8 cellular contexts compared by ENCODE assay signal in genomic region chr21:44872568-44873355, GRCh38. TPM values are rescaled to one million over a fixed set of nuclear protein-coding genes. Genes with fewer than 3 reads are reported as not detected.
DNase-seq lines count a peak whose midpoint lies in the region; ATAC-seq and TF ChIP-seq lines count a peak whose summit lies in the region.

No MANE protein-coding gene starts in this region.

- CTCF ChIA-PET in A673 (lab: Charles Lee), result interaction anchor here (0.6 to 1.5 kb wide), 2 partner anchors 296 to 362 kb away, joined by 3 read pairs; no protein-coding TSS in a partner anchor

- no peaks in the 10 kb centered on the region for H3K9me3 Mint-ChIP-seq in endodermal cell

- no peak for DNase-seq in A673 (ENCODE audit: low spot score)
- peak; percentile 34 to 62 for DNase-seq in SJSA1 (ENCODE audit: low read depth in 1 of 2, low spot score in 2 of 2)
- peak; percentile 70 for DNase-seq in endodermal cell
- DNase-seq in cerebellar nuclear complex (lab: John Stamatoyannopoulos, UW), result no peak

- H3K27ac ChIP-seq in A673 (ENCODE audit: low read depth, low read length, poor library complexity, severe bottlenecking) (peak overlapping the region; percentile 88), SJSA1 (peak overlapping the region; percentile 42), endodermal cell (ENCODE audit: low read depth, low read length) (peak overlapping the region; percentile 82), mesodermal cell (ENCODE audit: low read depth, low read length, severe bottlenecking) (peak overlapping the region; percentile 97), urinary bladder (ENCODE audit: low read depth) (peak overlapping the region; percentile 84)

- H3K4me1 Mint-ChIP-seq in endodermal cell, result peaks cover 40% of the 10 kb centered on the region

- H3K27me3 ChIP-seq in A673 (replicated peaks; ENCODE audit: insufficient read depth, low read depth, low read length, poor library complexity) (no peaks in the 10 kb centered on the region), SJSA1 (replicated peaks) (no peaks in the 10 kb centered on the region), endodermal cell (ENCODE audit: control insufficient read depth, insufficient read depth, low read length, poor library complexity, severe bottlenecking) (peaks cover 24% of the 10 kb centered on the region)

- ATAC-seq in GM18505 (IDR thresholded peaks at IDR 0.05; ENCODE audit: unreplicated experiment), result peak; percentile 1
- ATAC-seq in GM18868 (IDR thresholded peaks at IDR 0.05; ENCODE audit: unreplicated experiment), result no peak

- peaks cover 48% of the 10 kb centered on the region for H3K4me1 ChIP-seq in A673 (ENCODE audit: insufficient read depth, low read length, poor library complexity, severe bottlenecking)
- H3K4me1 ChIP-seq in SJSA1 (replicated peaks), result peaks cover 65% of the 10 kb centered on the region
- H3K4me1 ChIP-seq in endodermal cell (ENCODE audit: control insufficient read depth, insufficient read depth, low read length), result peaks cover 23% of the 10 kb centered on the region
- peaks cover 32% of the 10 kb centered on the region for H3K4me1 ChIP-seq in mesodermal cell (ENCODE audit: control insufficient read depth, insufficient read depth, low read length, poor library complexity, severe bottlenecking)
- peaks cover 2% of the 10 kb centered on the region for H3K4me1 ChIP-seq in urinary bladder (ENCODE audit: insufficient read depth)

- H3K9me3 ChIP-seq in A673 (ENCODE audit: low read depth, low read length, poor library complexity, severe bottlenecking), result no peaks in the 10 kb centered on the region
- H3K9me3 ChIP-seq in SJSA1 (replicated peaks), result no peaks in the 10 kb centered on the region
- H3K9me3 ChIP-seq in endodermal cell (ENCODE audit: control insufficient read depth, low read length), result no peaks in the 10 kb centered on the region
- H3K9me3 ChIP-seq in mesodermal cell (ENCODE audit: control insufficient read depth, low read length), result no peaks in the 10 kb centered on the region

- peaks cover 4% of the 10 kb centered on the region for H3K36me3 Mint-ChIP-seq in endodermal cell (ENCODE audit: low read depth)

- H3K9ac ChIP-seq in endodermal cell (ENCODE audit: extremely low read depth, low read length, poor library complexity, severe bottlenecking), result peak overlapping the region; percentile 88

- TF ChIP-seq POLR2A in GM18505 (IDR thresholded peaks at IDR 0.05; ENCODE audit: borderline replicate concordance, extremely low read depth, insufficient read depth, insufficient read length), result no peak

- POLR2A ChIA-PET in A673 (lab: Charles Lee; ENCODE audit: low non-redundant PET), result interaction anchor here (1.0 kb wide), 1 partner anchor 59 kb away, joined by 12 read pairs; no protein-coding TSS in a partner anchor

- intact Hi-C loops in A673 (cut with micrococcal nuclease; ENCODE audit: unreplicated experiment), result loop anchor here (5.0 kb wide), 1 partner anchor 70 kb away; the partner anchor contains the start of gene UBE2G2

- BruUV-seq in A673 (replicated peaks; lab: Mats Ljungman, UMichigan), result no TSS peak

- 1 to 2% methylated on average over 47 to 66 of the region's 66 CpGs for WGBS in endodermal cell (ENCODE audit: insufficient coverage in 1 of 2, insufficient read length in 1 of 2), 2 experiments
- 0 to 1% methylated on average over 41 to 61 of the region's 66 CpGs for WGBS in mesodermal cell (ENCODE audit: insufficient coverage in 2 of 2), 2 experiments
- WGBS in urinary bladder, result under 1% methylated on average over 66 of the region's 66 CpGs

- H3K27me3 Mint-ChIP-seq in endodermal cell (ENCODE audit: insufficient read depth), result peaks cover 27% of the 10 kb centered on the region

- H3K4me3 ChIP-seq in A673 (ENCODE audit: low read depth, low read length, poor library complexity, severe bottlenecking) (peak overlapping the region; percentile 94), SJSA1 (peak overlapping the region; percentile 81), endodermal cell (ENCODE audit: low read length) (peak overlapping the region; percentile 95), mesodermal cell (ENCODE audit: extremely low read depth, insufficient read depth, low read length, poor library complexity, severe bottlenecking) (peak overlapping the region; percentile 94), urinary bladder (ENCODE audit: low read depth, low read length) (peak overlapping the region; percentile 84)

- no peak for TF ChIP-seq CTCF in A673 (conservative IDR thresholded peaks at IDR 0.05; ENCODE audit: low read depth, low read length)
- no peak for TF ChIP-seq CTCF in endodermal cell (conservative IDR thresholded peaks at IDR 0.05)

- H3K4me3 Mint-ChIP-seq in endodermal cell, result peak overlapping the region; percentile 87

- H3K36me3 ChIP-seq in A673 (ENCODE audit: insufficient read depth, low read length, poor library complexity, severe bottlenecking) (no peaks in the 10 kb centered on the region), SJSA1 (peaks cover 38% of the 10 kb centered on the region), endodermal cell (ENCODE audit: control insufficient read depth, insufficient read depth, low read length) (peaks cover 3% of the 10 kb centered on the region), mesodermal cell (ENCODE audit: control insufficient read depth, insufficient read depth, low read length) (peaks cover 15% of the 10 kb centered on the region), urinary bladder (ENCODE audit: insufficient read depth) (no peaks in the 10 kb centered on the region)

- H3K27ac Mint-ChIP-seq in endodermal cell, result peak overlapping the region; percentile 91

RNA-seq across cellular contexts. Expression of gene PTTG1IP, which starts 0.7 kb away (rescaled TPM):
- total RNA-seq in A673 (2021), result 216 and 217 TPM in 2 replicates
- total RNA-seq in SJSA1 (2014; rRNA removed; shearing (Covaris generic)), result 403 and 590 TPM in 2 replicates
- total RNA-seq in endodermal cell, result 100 to 1,000 TPM; 155 to 168 TPM
- polyA plus RNA-seq in endodermal cell (2013, experiment 1 of 2), result 225 TPM
- polyA plus RNA-seq in endodermal cell (2013, experiment 2 of 2), result 224 TPM
- polyA plus RNA-seq in mesodermal cell (2013, experiment 1 of 2), result 463 TPM
- polyA plus RNA-seq in mesodermal cell (2013, experiment 2 of 2), result 473 TPM
- 154 TPM for total RNA-seq in urinary bladder
- 233 TPM for polyA plus RNA-seq in urinary bladder

RNA-seq across cellular contexts. Expression of gene ITGB2, which starts 47.9 kb away (rescaled TPM):
- 5.0 and 7.4 TPM in 2 replicates for total RNA-seq in A673 (2021)
- 116 and 120 TPM in 2 replicates for total RNA-seq in SJSA1 (2014; rRNA removed; shearing (Covaris generic))
- 1 to 10 TPM; 1.6 to 2.3 TPM for total RNA-seq in endodermal cell
- polyA plus RNA-seq in endodermal cell (2013, experiment 1 of 2), result 0.36 TPM
- polyA plus RNA-seq in endodermal cell (2013, experiment 2 of 2), result 0.54 TPM
- polyA plus RNA-seq in mesodermal cell (2013, experiment 1 of 2), result 2.4 TPM
- 1.5 TPM for polyA plus RNA-seq in mesodermal cell (2013, experiment 2 of 2)
- total RNA-seq in urinary bladder, result 20.8 TPM
- 39.9 TPM for polyA plus RNA-seq in urinary bladder

RNA-seq across cellular contexts. Expression of gene SUMO3, which starts 54.9 kb away (rescaled TPM):
- total RNA-seq in A673 (2021) (124 and 132 TPM in 2 replicates), endodermal cell (10 to 100 TPM; 79.5 to 96.4 TPM), urinary bladder (33.7 TPM)
- 137 and 173 TPM in 2 replicates for total RNA-seq in SJSA1 (2014; rRNA removed; shearing (Covaris generic))
- polyA plus RNA-seq in endodermal cell (2013, experiment 1 of 2), result 123 TPM
- polyA plus RNA-seq in endodermal cell (2013, experiment 2 of 2), result 111 TPM
- 108 TPM for polyA plus RNA-seq in mesodermal cell (2013, experiment 1 of 2)
- 108 TPM for polyA plus RNA-seq in mesodermal cell (2013, experiment 2 of 2)
- 84.2 TPM for polyA plus RNA-seq in urinary bladder

Comparison
In these comparisons a context has a peak if more than half of its experiments do, and no peak if none do; other contexts are left out.
1. DNase-seq: peak in SJSA1 (2 of 2) and endodermal cell (single experiment); none in A673 (single experiment) and cerebellar nuclear complex (0 of 2).
2. H3K27ac ChIP-seq: peak in every context shown above with its lines; median percentile 97 in mesodermal cell; 88 in A673; 84 in urinary bladder; 82 in endodermal cell; 42 in SJSA1.
3. Peak in every context shown above with its lines, with median percentiles within 50 percentile points of each other: H3K4me3 ChIP-seq.